In genomic region chr2:127568128-127568527, GRCh38 we compare ENCODE assay signal across 16 cellular contexts. TPM values are rescaled to one million over a fixed set of nuclear protein-coding genes. Genes with fewer than 3 reads are reported as not detected.
DNase-seq lines count a peak whose midpoint lies in the region; ATAC-seq and TF ChIP-seq lines count a peak whose summit lies in the region.
"Had no signal": no experiment of that assay in that cellular context is flagged by ENCODE, and none has a peak within 500 bp of the region (broad histone marks: within the 10 kb centered on the region; RNA-seq: fewer than 3 reads in every experiment).

No MANE protein-coding gene starts in this region.

- ATAC-seq in left ventricle myocardium superior (no peak), Right ventricle myocardium inferior (no peak), psoas muscle (no peak), HG02588 (IDR thresholded peaks at IDR 0.05; ENCODE audit: unreplicated experiment) (no peak)
- ATAC-seq: HCT116, PC-3 had no signal

- H3K36me3 ChIP-seq in psoas muscle (ENCODE audit: insufficient read depth in 1 of 2, low read depth in 1 of 2) (no peaks in the 10 kb centered on the region), vagina (no peaks in the 10 kb centered on the region)

- no peaks in the 10 kb centered on the region for H3K9me3 ChIP-seq in psoas muscle
- H3K9me3 ChIP-seq in vagina = no peaks in the 10 kb centered on the region

- 72 to 88% (median 72%) methylated on average over 6 of the region's 6 CpGs for WGBS in psoas muscle, 3 donors

- no peaks in the 10 kb centered on the region for H3K27me3 ChIP-seq in psoas muscle (ENCODE audit: insufficient read depth in 3 of 3, low read length in 2 of 3)
- H3K27me3 ChIP-seq in vagina = no peaks in the 10 kb centered on the region

- no peak for TF ChIP-seq POLR2A in vagina (IDR thresholded peaks at IDR 0.05)

- intact Hi-C loops in left ventricle myocardium superior (cut with micrococcal nuclease) (no loop called here), Right ventricle myocardium inferior (cut with DNase I) (no loop called here), psoas muscle (cut with DNase I) (loop anchor here (5.0 kb wide), 1 partner anchor 36 kb away; no protein-coding TSS in a partner anchor), vagina (cut with DNase I) (no loop called here)

- TF ChIP-seq CTCF in psoas muscle (IDR thresholded peaks at IDR 0.05) (no peak), vagina (IDR thresholded peaks at IDR 0.05) (no peak)

- peak overlapping the region; percentile 70 for H3K27ac ChIP-seq in psoas muscle
- H3K27ac ChIP-seq in vagina = no peak overlapping the region

- H3K4me1 ChIP-seq in psoas muscle (peaks cover 34% of the 10 kb centered on the region), vagina (peaks cover 13% of the 10 kb centered on the region)

- no peak overlapping the region for H3K4me3 ChIP-seq in psoas muscle
- no peak overlapping the region for H3K4me3 ChIP-seq in vagina

- DNase-seq in left ventricle myocardium superior = peak; percentile 18
- DNase-seq in Right ventricle myocardium inferior (ENCODE audit: missing footprints) = no peak
- DNase-seq in ecto neural progenitor cell (ENCODE audit: low spot score) = peak; percentile 35
- no peak for DNase-seq in psoas muscle
- peak; percentile 65 to 67 for DNase-seq in vagina (ENCODE audit: extremely low spot score in 2 of 2)
- no peak for DNase-seq in NCI-H226
- no peak for DNase-seq in NCI-H524 treated with DMSO at 0.1 percent for 48 hours (lab: John Stamatoyannopoulos, UW)
- DNase-seq: ACHN; CD4-positive, CD25-positive, alpha-beta regulatory T cell; DMS79; NCI-H1930; NCI-H69; PC-3 had no signal

RNA-seq across cellular contexts. Expression of gene MYO7B, which starts 32.6 kb away (rescaled TPM):
- total RNA-seq in left ventricle myocardium superior (0.42 TPM), Right ventricle myocardium inferior (0.46 TPM), psoas muscle (under 1 TPM; 0.28 to 0.55 (median 0.51) TPM), vagina (not detected)
- under 1 TPM; 0.44 to 0.61 (median 0.47) TPM for polyA plus RNA-seq in psoas muscle
- total RNA-seq: CD4-positive, CD25-positive, alpha-beta regulatory T cell; G401 had no signal

RNA-seq across cellular contexts. Expression of gene IWS1, which starts 41.8 kb away (rescaled TPM):
- total RNA-seq in left ventricle myocardium superior (58.1 TPM), Right ventricle myocardium inferior (53.0 TPM), psoas muscle (10 to 100 TPM; 54.2 to 69.0 (median 62.7) TPM), vagina (40.8 TPM)
- polyA plus RNA-seq in psoas muscle = 10 to 100 TPM; 47.6 to 77.2 (median 59.3) TPM

Comparison
In these comparisons a context has a peak if more than half of its experiments do, and no peak if none do; other contexts are left out.
1. DNase-seq: peak in left ventricle myocardium superior (single experiment), ecto neural progenitor cell (single experiment) and vagina (2 of 2); none in Right ventricle myocardium inferior (single experiment), psoas muscle (0 of 2), NCI-H226 (single experiment) and NCI-H524 treated with DMSO at 0.1 percent for 48 hours (single experiment).
2. intact Hi-C loops: an anchor here in psoas muscle (5.0 kb wide); none called in left ventricle myocardium superior, Right ventricle myocardium inferior and vagina.